9 cellular contexts compared by ENCODE assay signal in the genomic region with DNA sequence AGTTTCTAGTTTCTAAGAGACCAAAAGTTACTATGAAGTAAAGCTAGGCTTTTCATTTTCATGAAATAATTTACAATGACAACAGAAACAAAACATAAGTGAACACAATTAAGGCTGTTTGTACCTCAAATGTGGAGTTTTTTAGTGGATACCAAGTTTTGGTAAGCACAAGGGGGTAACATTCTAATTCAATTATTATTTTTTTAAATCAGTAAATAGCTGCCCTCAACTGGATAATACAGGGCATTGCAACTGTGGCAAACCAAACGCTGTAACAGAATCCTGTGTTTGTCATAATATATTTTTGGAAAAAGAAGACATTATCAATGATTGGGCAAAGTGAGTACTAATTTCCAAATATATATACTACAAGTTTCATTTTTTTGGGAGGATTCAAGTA.
DNase-seq lines count a peak whose midpoint lies in the region; TF ChIP-seq lines count a peak whose summit lies in the region.
"Had no signal": no experiment of that assay in that cellular context is flagged by ENCODE, and none has a peak within 500 bp of the region (broad histone marks: within the 10 kb centered on the region; RNA-seq: fewer than 3 reads in every experiment).

No MANE protein-coding gene starts in this region.

- no peaks in the 10 kb centered on the region for H3K9me3 ChIP-seq in testis

- intact Hi-C loops in testis (cut with DNase I; ENCODE audit: low total_unique reads), result no loop called here

- no peak for TF ChIP-seq POLR2A in testis (IDR thresholded peaks at IDR 0.05)

- no peak overlapping the region for H3K27ac ChIP-seq in testis

- H3K4me3 ChIP-seq in fibroblast of mammary gland (ENCODE audit: control insufficient read depth, low read depth, low read length), result no peak overlapping the region
- no peak overlapping the region for H3K4me3 ChIP-seq in testis

- WGBS in testis, 2 donors, result 25 to 50% methylated on average over 1 of the region's 1 CpG

- H3K27me3 ChIP-seq in testis, result no peaks in the 10 kb centered on the region

- DNase-seq in NCI-H345 treated with DMSO at 0.1 percent for 48 hours (lab: John Stamatoyannopoulos, UW; ENCODE audit: unreplicated experiment) (peak; percentile 7), NCI-H345 (lab: John Stamatoyannopoulos, UW) (no peak), OCI-M1 (lab: John Stamatoyannopoulos, UW) (peak; percentile 28), fibroblast of mammary gland (ENCODE audit: low read depth) (peak; percentile 44), testis (no peak), retina (no peak), DMS153 treated with DMSO at 0.1 percent for 48 hours (lab: John Stamatoyannopoulos, UW; ENCODE audit: unreplicated experiment) (no peak)
- DNase-seq in activated CD8-positive, alpha-beta memory T cell treated with anti-CD3 and anti-CD28 coated beads, Interleukin-2, amount 50 U/mL, for 48 hours, result no peak
- DNase-seq: midbrain had no signal

- H3K4me1 ChIP-seq in testis, result no peaks in the 10 kb centered on the region

- peak; percentile 72 for TF ChIP-seq CTCF in fibroblast of mammary gland (conservative IDR thresholded peaks at IDR 0.05; ENCODE audit: control insufficient read depth, insufficient read depth, low read depth, low read length)
- TF ChIP-seq CTCF in testis (IDR thresholded peaks at IDR 0.05), result peak in 2 of 3 experiments; percentile 41 to 63

- no peaks in the 10 kb centered on the region for H3K36me3 ChIP-seq in testis (ENCODE audit: low read depth, missing control alignments)

Comparison
In these comparisons a context has a peak if more than half of its experiments do, and no peak if none do; other contexts are left out.
1. DNase-seq: peak in NCI-H345 treated with DMSO at 0.1 percent for 48 hours (single experiment), OCI-M1 (single experiment) and fibroblast of mammary gland (single experiment); none in NCI-H345 (single experiment), testis (single experiment), retina (single experiment), DMS153 treated with DMSO at 0.1 percent for 48 hours (single experiment) and activated CD8-positive, alpha-beta memory T cell treated with anti-CD3 and anti-CD28 coated beads, Interleukin-2, amount 50 U/mL, for 48 hours (single experiment).